In genomic region chr13:66691149-66691548, GRCh38 we compare ENCODE assay signal across 23 cellular contexts.
"Had no signal": no experiment of that assay in that cellular context is flagged by ENCODE, and none has a peak within 500 bp of the region (broad histone marks: within the 10 kb centered on the region; RNA-seq: fewer than 3 reads in every experiment).

No MANE protein-coding gene starts in this region.

- DNase-seq: hypothalamus; immature natural killer cell; kidney; left colon; left lung; lower lobe of right lung; mammary epithelial cell; mesendoderm; naive B cell; nucleus accumbens; pancreas; posterior cingulate gyrus; retina; small intestine; spleen; stimulated activated CD4-positive, alpha-beta T cell treated with anti-CD3 and anti-CD28 coated beads, Interleukin-4, amount 100 ng/mL, for 24 hours; stimulated activated naive CD4-positive, alpha-beta T cell; tibial artery; trophoblast cell; upper lobe of right lung had no signal

- H3K4me3 ChIP-seq: left lung, lower lobe of right lung, pancreas, prostate gland, spleen, suprapubic skin, thoracic aorta, tibial artery, upper lobe of right lung had no signal

- H3K4me1 ChIP-seq: left lung, lower lobe of right lung, pancreas, prostate gland, spleen, suprapubic skin, tibial artery, upper lobe of right lung had no signal

- H3K36me3 ChIP-seq: left lung, lower lobe of right lung, pancreas, prostate gland, spleen, suprapubic skin, thoracic aorta, tibial artery, upper lobe of right lung had no signal

- H3K9me3 ChIP-seq: left lung, lower lobe of right lung, pancreas, prostate gland, suprapubic skin, thoracic aorta, tibial artery, upper lobe of right lung had no signal

- H3K27ac ChIP-seq: left lung, lower lobe of right lung, pancreas, prostate gland, spleen, suprapubic skin, thoracic aorta, tibial artery, upper lobe of right lung had no signal

- H3K27me3 ChIP-seq: left lung, spleen, suprapubic skin, tibial artery, upper lobe of right lung had no signal
